Comparison of ENCODE assay signal across 8 cellular contexts in the genomic region with DNA sequence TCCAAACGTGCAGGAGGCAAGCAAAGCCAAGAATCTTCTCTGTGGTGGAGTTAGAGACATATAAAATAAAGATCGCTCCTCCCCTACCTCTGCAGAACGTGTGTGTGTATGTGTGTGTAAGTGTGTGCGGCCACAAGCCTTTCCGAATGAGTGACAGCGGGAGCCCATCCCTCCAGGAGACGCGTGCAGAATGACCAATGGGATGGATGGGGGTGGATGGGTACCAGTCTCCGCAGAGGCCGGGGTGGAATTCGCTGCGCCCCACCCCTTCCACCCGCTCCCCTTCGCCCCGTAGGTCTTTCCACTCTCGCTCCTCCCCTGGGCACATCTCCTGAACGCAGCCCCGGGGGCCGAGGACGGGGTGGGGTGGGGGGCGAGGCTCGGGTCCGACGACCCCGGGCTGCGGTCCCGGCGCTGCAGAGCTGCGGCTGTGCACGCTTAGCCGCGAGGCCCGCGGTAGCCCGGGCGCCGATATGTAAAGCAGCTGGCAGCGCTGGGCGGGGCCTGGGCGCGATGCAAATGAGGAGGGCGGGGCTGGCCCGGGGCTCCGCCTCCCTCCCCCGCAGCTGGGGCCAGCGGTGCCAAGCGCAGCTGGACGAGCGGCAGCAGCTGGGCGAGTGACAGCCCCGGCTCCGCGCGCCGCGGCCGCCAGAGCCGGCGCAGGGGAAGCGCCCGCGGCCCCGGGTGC. TPM values are rescaled to one million over a fixed set of nuclear protein-coding genes. Genes with fewer than 3 reads are reported as not detected.
DNase-seq lines count a peak whose midpoint lies in the region; ATAC-seq, FAIRE-seq and TF ChIP-seq lines count a peak whose summit lies in the region.

A gene (plus strand): TSS at position 594 of the 688 bp plus-strand sequence.

- DNase-seq in GM19238 (ENCODE audit: insufficient read length, low spot score): peak; percentile 87
- peak; percentile 94 for DNase-seq in activated naive CD8-positive, alpha-beta T cell treated with anti-CD3 and anti-CD28 coated beads for 36 hours
- DNase-seq in right cardiac atrium: peak; percentile 76 to 92 (median 90)
- peak; percentile 66 for DNase-seq in urothelium cell line (ENCODE audit: low spot score)

- H3K9me3 Mint-ChIP-seq in activated naive CD8-positive, alpha-beta T cell treated with anti-CD3 and anti-CD28 coated beads for 36 hours: peaks cover 5% of the 10 kb centered on the region

- no peaks in the 10 kb centered on the region for H3K36me3 ChIP-seq in BLaER1
- H3K36me3 ChIP-seq in SU-DHL-6 (ENCODE audit: low read length): no peaks in the 10 kb centered on the region
- no peaks in the 10 kb centered on the region for H3K36me3 ChIP-seq in rectal smooth muscle tissue (ENCODE audit: control insufficient read depth, insufficient read depth, low read length)

- H3K27me3 Mint-ChIP-seq in activated naive CD8-positive, alpha-beta T cell treated with anti-CD3 and anti-CD28 coated beads for 36 hours: no peaks in the 10 kb centered on the region

- peak within 1 kb of the TSS; percentile 94 for H3K4me3 Mint-ChIP-seq in activated naive CD8-positive, alpha-beta T cell treated with anti-CD3 and anti-CD28 coated beads for 36 hours

- TF ChIP-seq CTCF in SU-DHL-6 (IDR thresholded peaks at IDR 0.05; ENCODE audit: insufficient read depth, low read length, poor library complexity, severe bottlenecking): no peak

- WGBS in right cardiac atrium: 1% methylated on average over 63 of the region's 63 CpGs

- peak within 1 kb of the TSS; percentile 63 for H3K27ac ChIP-seq in BLaER1
- H3K27ac ChIP-seq in SU-DHL-6 (ENCODE audit: low read depth, low read length): no peak within 1 kb of the TSS
- H3K27ac ChIP-seq in right cardiac atrium (ENCODE audit: low read length): no peak within 1 kb of the TSS
- no peak within 1 kb of the TSS for H3K27ac ChIP-seq in rectal smooth muscle tissue (ENCODE audit: low read depth, low read length)

- peak within 1 kb of the TSS; percentile 84 for H2AFZ ChIP-seq in SU-DHL-6 (ENCODE audit: low read depth, low read length, severe bottlenecking)

- peak within 1 kb of the TSS; percentile 80 for H3K4me3 ChIP-seq in BLaER1
- peak within 1 kb of the TSS; percentile 62 for H3K4me3 ChIP-seq in SU-DHL-6 (ENCODE audit: insufficient read depth, low read length, poor library complexity, severe bottlenecking)
- H3K4me3 ChIP-seq in right cardiac atrium (ENCODE audit: low read length): peak within 1 kb of the TSS; percentile 54
- H3K4me3 ChIP-seq in rectal smooth muscle tissue (ENCODE audit: low read length): peak within 1 kb of the TSS; percentile 69

- H3K36me3 Mint-ChIP-seq in activated naive CD8-positive, alpha-beta T cell treated with anti-CD3 and anti-CD28 coated beads for 36 hours: peaks cover 34% of the 10 kb centered on the region

- peaks cover 11% of the 10 kb centered on the region for H3K9me3 ChIP-seq in BLaER1
- H3K9me3 ChIP-seq in SU-DHL-6 (ENCODE audit: insufficient read depth, low read length): no peaks in the 10 kb centered on the region
- no peaks in the 10 kb centered on the region for H3K9me3 ChIP-seq in right cardiac atrium (ENCODE audit: control insufficient read depth, low read length)

- H3K27me3 ChIP-seq in BLaER1 (peaks cover 47% of the 10 kb centered on the region), SU-DHL-6 (ENCODE audit: low read length) (no peaks in the 10 kb centered on the region), right cardiac atrium (ENCODE audit: control insufficient read depth, insufficient read depth) (peaks cover 4% of the 10 kb centered on the region), rectal smooth muscle tissue (ENCODE audit: control insufficient read depth, insufficient read depth, low read length) (no peaks in the 10 kb centered on the region)

- H3K9ac ChIP-seq in BLaER1 (peak within 1 kb of the TSS; percentile 68), SU-DHL-6 (ENCODE audit: low read length) (peak within 1 kb of the TSS; percentile 59), rectal smooth muscle tissue (ENCODE audit: low read length) (no peak within 1 kb of the TSS)

- H3K27ac Mint-ChIP-seq in activated naive CD8-positive, alpha-beta T cell treated with anti-CD3 and anti-CD28 coated beads for 36 hours: peak within 1 kb of the TSS; percentile 84

- peak within 1 kb of the TSS; percentile 92 for H3K4me2 ChIP-seq in BLaER1
- peak within 1 kb of the TSS; percentile 55 for H3K4me2 ChIP-seq in SU-DHL-6 (ENCODE audit: low read depth, low read length, poor library complexity, severe bottlenecking)

- H3K4me1 Mint-ChIP-seq in activated naive CD8-positive, alpha-beta T cell treated with anti-CD3 and anti-CD28 coated beads for 36 hours: peaks cover 52% of the 10 kb centered on the region

- no peak for FAIRE-seq in urothelium cell line (lab: Jason Lieb, UNC)

- ATAC-seq in HG03439 (IDR thresholded peaks at IDR 0.05; ENCODE audit: unreplicated experiment) (peak; percentile 73), right cardiac atrium (peak; percentile 91 to 97)

- no peaks in the 10 kb centered on the region for H3K79me2 ChIP-seq in SU-DHL-6 (ENCODE audit: insufficient read depth, low read length)

- H4K20me1 ChIP-seq in BLaER1 (peaks cover 30% of the 10 kb centered on the region), SU-DHL-6 (ENCODE audit: low read depth, low read length) (no peaks in the 10 kb centered on the region)

- no peaks in the 10 kb centered on the region for H3K9me2 ChIP-seq in SU-DHL-6 (replicated peaks; ENCODE audit: insufficient read depth, low read length)

- intact Hi-C loops in right cardiac atrium (cut with DNase I): no loop called here

- no peaks in the 10 kb centered on the region for H3F3A ChIP-seq in SU-DHL-6 (ENCODE audit: insufficient read depth)

- H3K4me1 ChIP-seq in BLaER1 (peaks cover 50% of the 10 kb centered on the region), right cardiac atrium (ENCODE audit: control insufficient read depth, insufficient read depth, low read length) (no peaks in the 10 kb centered on the region), rectal smooth muscle tissue (ENCODE audit: control insufficient read depth, insufficient read depth, low read length) (peaks cover 4% of the 10 kb centered on the region)

RNA-seq across cellular contexts. Expression of the gene that starts here (rescaled TPM):
- total RNA-seq in activated naive CD8-positive, alpha-beta T cell treated with anti-CD3 and anti-CD28 coated beads for 36 hours: 10 to 100 TPM; 75.8 to 82.6 TPM
- 1 to 10 TPM; 2.8 to 4.1 (median 3.7) TPM for total RNA-seq in right cardiac atrium
- 0.41 TPM for polyA plus RNA-seq in right cardiac atrium

Comparison
In these comparisons a context has a peak if more than half of its experiments do, and no peak if none do; other contexts are left out.
1. RNA of the gene that starts here (total RNA-seq): 75.8 to 82.6 TPM in activated naive CD8-positive, alpha-beta T cell treated with anti-CD3 and anti-CD28 coated beads for 36 hours; 2.8 to 4.1 TPM in right cardiac atrium; every median in the first group is over 10 times any median in the second.
2. Peak in every context shown above with its lines, with median percentiles within 50 percentile points of each other: H3K4me3 ChIP-seq and DNase-seq.